In genomic region chr11:73761403-73761945, GRCh38 we compare ENCODE assay signal across 8 cellular contexts. TPM values are rescaled to one million over a fixed set of nuclear protein-coding genes. Genes with fewer than 3 reads are reported as not detected.
DNase-seq lines count a peak whose midpoint lies in the region; ATAC-seq and TF ChIP-seq lines count a peak whose summit lies in the region.

No MANE protein-coding gene starts in this region.

- H3K27ac Mint-ChIP-seq in T-helper 1 cell treated with Interleukin-12 subunit alpha and Interleukin-12 subunit beta and Interleukin-4 antibody, amounts not matched to agents 30 μg/mL and 1 μg/mL, for 36 hours: peak overlapping the region; percentile 88

- H3K14ac ChIP-seq in trophoblast cell (ENCODE audit: low read length): no peak overlapping the region

- peaks cover 26% of the 10 kb centered on the region for H3K4me1 Mint-ChIP-seq in T-helper 1 cell treated with Interleukin-12 subunit alpha and Interleukin-12 subunit beta and Interleukin-4 antibody, amounts not matched to agents 30 μg/mL and 1 μg/mL, for 36 hours (ENCODE audit: low read depth)

- H4K91ac ChIP-seq in trophoblast cell (ENCODE audit: low read depth, low read length): peak overlapping the region; percentile 69

- H3K4me3 Mint-ChIP-seq in T-helper 1 cell treated with Interleukin-12 subunit alpha and Interleukin-12 subunit beta and Interleukin-4 antibody, amounts not matched to agents 30 μg/mL and 1 μg/mL, for 36 hours: peak overlapping the region; percentile 96

- no peak overlapping the region for H2BK120ac ChIP-seq in trophoblast cell (ENCODE audit: insufficient read depth, low read length, poor library complexity)

- peak overlapping the region; percentile 74 for H3K4me2 ChIP-seq in PC-9
- H3K4me2 ChIP-seq in trophoblast cell (ENCODE audit: low read length): peak overlapping the region; percentile 60

- peaks cover 13% of the 10 kb centered on the region for H3K27me3 Mint-ChIP-seq in T-helper 1 cell treated with Interleukin-12 subunit alpha and Interleukin-12 subunit beta and Interleukin-4 antibody, amounts not matched to agents 30 μg/mL and 1 μg/mL, for 36 hours (ENCODE audit: low read depth)

- H3K9me3 Mint-ChIP-seq in T-helper 1 cell treated with Interleukin-12 subunit alpha and Interleukin-12 subunit beta and Interleukin-4 antibody, amounts not matched to agents 30 μg/mL and 1 μg/mL, for 36 hours: no peaks in the 10 kb centered on the region

- peak overlapping the region; percentile 5 for H4K12ac ChIP-seq in trophoblast cell (ENCODE audit: low read depth, low read length)

- H3K9me3 ChIP-seq in PC-9 (ENCODE audit: insufficient read depth, low read depth) (no peaks in the 10 kb centered on the region), esophagus (ENCODE audit: control insufficient read depth in 2 of 2, insufficient read depth in 1 of 2, low read depth in 1 of 2, low read length in 1 of 2) (no peaks in the 10 kb centered on the region), trophoblast cell (ENCODE audit: insufficient read depth, low read depth, low read length) (no peaks in the 10 kb centered on the region)

- peaks cover 10% of the 10 kb centered on the region for H3K36me3 Mint-ChIP-seq in T-helper 1 cell treated with Interleukin-12 subunit alpha and Interleukin-12 subunit beta and Interleukin-4 antibody, amounts not matched to agents 30 μg/mL and 1 μg/mL, for 36 hours (ENCODE audit: low read depth)

- H4K20me1 ChIP-seq in PC-9 (ENCODE audit: insufficient read depth): peaks cover 23% of the 10 kb centered on the region

- peaks cover 15% of the 10 kb centered on the region for H3K79me1 ChIP-seq in trophoblast cell (ENCODE audit: low read length)

- H2BK5ac ChIP-seq in trophoblast cell (ENCODE audit: low read depth, low read length, poor library complexity): no peak overlapping the region

- POLR2A ChIA-PET in PC-9 (lab: Charles Lee; ENCODE audit: unreplicated experiment): interaction anchor here (0.5 to 1.7 kb wide), 8 partner anchors 18 to 636 kb away, joined by 3 to 15 read pairs (median 6); partner anchors contain the start of gene MRPL48

- peaks cover 14% of the 10 kb centered on the region; the same call in 1 of the 2 replicates for H3F3A ChIP-seq in PC-9 (ENCODE audit: insufficient read depth, low read depth)

- no peaks in the 10 kb centered on the region for H3K9me2 ChIP-seq in PC-9 (ENCODE audit: insufficient read depth)

- no peak overlapping the region for H3K18ac ChIP-seq in trophoblast cell (ENCODE audit: low read length)

- no peak overlapping the region for H2AK5ac ChIP-seq in trophoblast cell (ENCODE audit: low read length)

- TSS peak; percentile 80 for BruUV-seq in PC-9 (replicated peaks; lab: Mats Ljungman, UMichigan)

- DNase-seq in T-helper 1 cell (no peak), PC-9 (no peak), trophoblast cell (no peak), NCI-H226 (no peak)

- H2BK12ac ChIP-seq in trophoblast cell (ENCODE audit: low read length): no peak overlapping the region

- H3K79me2 ChIP-seq in PC-9 (ENCODE audit: low read depth) (peaks cover 41% of the 10 kb centered on the region), trophoblast cell (ENCODE audit: control insufficient read depth, insufficient read depth, low read length, poor library complexity) (peaks cover 18% of the 10 kb centered on the region)

- H2AFZ ChIP-seq in PC-9: peak overlapping the region; percentile 61
- H2AFZ ChIP-seq in trophoblast cell (ENCODE audit: insufficient read depth, low read length, poor library complexity): peak overlapping the region; percentile 27

- 47 to 49% methylated on average over 16 of the region's 16 CpGs for WGBS in esophagus, 2 donors
- WGBS in trophoblast cell (ENCODE audit: extremely low coverage, insufficient coverage, insufficient read length): no CpG with 5 or more reads among the region's 16 CpGs

- no peak overlapping the region for H3K23ac ChIP-seq in trophoblast cell (ENCODE audit: low read length)

- intact Hi-C loops in PC-9 (cut with micrococcal nuclease; ENCODE audit: unreplicated experiment): loop anchor here (1.0 kb wide), 1 partner anchor 18 kb away; no protein-coding TSS in a partner anchor

- H3K4me3 ChIP-seq in PC-9 (peak overlapping the region; percentile 96; the same call in 1 of the 2 replicates), esophagus (ENCODE audit: low read depth in 1 of 2, low read length in 2 of 2) (peak overlapping the region in 1 of 2 donors; percentile 38), trophoblast cell (ENCODE audit: low read depth, low read length) (no peak overlapping the region)

- no peak overlapping the region for H3K9ac ChIP-seq in trophoblast cell (ENCODE audit: low read length)

- peak overlapping the region; percentile 63 for H4K8ac ChIP-seq in trophoblast cell (ENCODE audit: low read depth, low read length)

- CTCF ChIA-PET in PC-9 (lab: Charles Lee): interaction anchor here (0.6 kb wide), 1 partner anchor 25 kb away, joined by 3 read pairs; no protein-coding TSS in a partner anchor

- ATAC-seq in GM19463 (IDR thresholded peaks at IDR 0.05; ENCODE audit: unreplicated experiment): no peak
- no peak for ATAC-seq in GM21390 (IDR thresholded peaks at IDR 0.05; ENCODE audit: unreplicated experiment)

- H3K27me3 ChIP-seq in PC-9 (ENCODE audit: insufficient read depth, low read depth) (no peaks in the 10 kb centered on the region), esophagus (ENCODE audit: control insufficient read depth in 1 of 2, insufficient read depth in 2 of 2, low read length in 2 of 2) (no peaks in the 10 kb centered on the region), trophoblast cell (ENCODE audit: insufficient read depth, low read length) (no peaks in the 10 kb centered on the region)

- H3K36me3 ChIP-seq in PC-9 (ENCODE audit: low read depth): no peaks in the 10 kb centered on the region; the same call in 1 of the 2 replicates
- no peaks in the 10 kb centered on the region for H3K36me3 ChIP-seq in esophagus (ENCODE audit: control insufficient read depth in 2 of 2, insufficient read depth in 2 of 2, low read length in 1 of 2)
- H3K36me3 ChIP-seq in trophoblast cell (ENCODE audit: control insufficient read depth in 1 of 2, insufficient read depth in 2 of 2, low read length in 2 of 2): no peaks in the 10 kb centered on the region

- TF ChIP-seq CTCF in PC-9 (conservative IDR thresholded peaks at IDR 0.05): no peak

- peak overlapping the region; percentile 51 for H3K27ac ChIP-seq in PC-9
- peak overlapping the region; percentile 83 to 96 for H3K27ac ChIP-seq in esophagus (ENCODE audit: low read depth in 2 of 2, low read length in 1 of 2)
- no peak overlapping the region for H3K27ac ChIP-seq in trophoblast cell (ENCODE audit: low read depth, low read length)

- H3K4me1 ChIP-seq in PC-9 (replicated peaks; ENCODE audit: insufficient read depth): peaks cover 25% of the 10 kb centered on the region
- peaks cover 0 to 2% of the 10 kb centered on the region in 2 donors for H3K4me1 ChIP-seq in esophagus (ENCODE audit: control insufficient read depth in 2 of 2, insufficient read depth in 2 of 2, low read length in 1 of 2)
- no peaks in the 10 kb centered on the region for H3K4me1 ChIP-seq in trophoblast cell (ENCODE audit: control insufficient read depth in 1 of 2, insufficient read depth in 2 of 2, low read length in 2 of 2)

- no peak overlapping the region for H3K4ac ChIP-seq in trophoblast cell (ENCODE audit: low read depth, low read length)

RNA-seq across cellular contexts. Expression of gene RAB6A, which starts 0.6 kb away (rescaled TPM):
- total RNA-seq in PC-9 (2021): 134 and 142 TPM in 2 replicates
- polyA plus RNA-seq in esophagus: 10 to 100 TPM; 59.4 to 73.2 TPM
- polyA plus RNA-seq in trophoblast cell (2013): 147 and 155 TPM in 2 replicates

RNA-seq across cellular contexts. Expression of gene MRPL48, which starts 26.2 kb away (rescaled TPM):
- total RNA-seq in PC-9 (2021): 58.7 and 64.5 TPM in 2 replicates
- 10 to 100 TPM; 26.2 to 31.3 TPM for polyA plus RNA-seq in esophagus
- polyA plus RNA-seq in trophoblast cell (2013): 55.2 and 56.9 TPM in 2 replicates
